Comparison of ENCODE assay signal across 8 cellular contexts in the genomic region with DNA sequence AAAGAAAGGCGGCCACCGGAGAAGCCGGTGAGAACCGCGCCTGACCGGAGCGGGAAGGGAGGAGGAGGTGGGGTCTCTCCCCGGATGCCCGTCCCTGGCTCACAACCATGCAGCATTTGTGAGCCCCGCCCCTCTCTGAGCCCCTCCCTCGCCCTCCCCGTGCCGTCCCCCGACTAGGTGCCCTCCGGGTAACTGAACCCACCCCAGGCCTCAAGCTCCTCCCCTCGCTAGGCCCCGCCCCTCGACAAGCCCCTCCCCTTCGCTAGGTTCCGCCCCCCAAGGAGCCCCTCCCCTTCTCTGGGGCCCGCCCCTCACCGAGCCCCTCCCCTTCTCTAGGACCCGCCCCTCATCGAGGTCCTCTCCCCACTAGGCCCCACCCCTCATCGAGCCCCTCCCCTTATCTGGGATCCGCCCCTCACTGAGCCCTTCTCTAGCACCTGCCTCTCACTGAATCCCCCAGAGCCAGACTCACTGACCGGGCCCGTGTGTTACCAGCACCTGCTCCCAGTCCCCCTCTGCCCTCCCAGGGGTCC. TPM values are rescaled to one million over a fixed set of nuclear protein-coding genes. Genes with fewer than 3 reads are reported as not detected.
DNase-seq lines count a peak whose midpoint lies in the region; ATAC-seq, FAIRE-seq and TF ChIP-seq lines count a peak whose summit lies in the region.

No MANE protein-coding gene starts in this region.

- peak in 1 of 2 donors; percentile 32 for ATAC-seq in gastrocnemius medialis

- H3K36me3 ChIP-seq in BJ (ENCODE audit: control insufficient read depth, insufficient read depth, low read length) (no peaks in the 10 kb centered on the region), Karpas-422 (ENCODE audit: insufficient read depth, low read length) (no peaks in the 10 kb centered on the region), endothelial cell of umbilical vein (ENCODE audit: control insufficient read depth in 2 of 2, extremely low read depth in 1 of 2, insufficient read depth in 2 of 2, low read length in 2 of 2) (no peaks in the 10 kb centered on the region), gastrocnemius medialis (no peaks in the 10 kb centered on the region)

- H3K27me3 Mint-ChIP-seq in activated CD4-positive, alpha-beta T cell treated with anti-CD3 and anti-CD28 coated beads, Interleukin-2, amount 10 ng/mL, durations not matched to agents 24 days and 14 days, result peaks cover 23% of the 10 kb centered on the region

- in situ Hi-C loops in gastrocnemius medialis (cut with MboI; ENCODE audit: low sequenced_read_pairs in 4 of 4), result no loop called here

- H2AFZ ChIP-seq in Karpas-422 (ENCODE audit: low read length) (no peak overlapping the region), endothelial cell of umbilical vein (ENCODE audit: low read depth, low read length) (no peak overlapping the region)

- no peaks in the 10 kb centered on the region for H3K9me1 ChIP-seq in endothelial cell of umbilical vein (replicated peaks; ENCODE audit: control insufficient read depth, extremely low read depth, insufficient read depth, low read length)

- H3K27ac ChIP-seq in Karpas-422 (ENCODE audit: low read length) (no peak overlapping the region), endothelial cell of umbilical vein (ENCODE audit: insufficient read depth, low read depth, low read length) (no peak overlapping the region), gastrocnemius medialis (no peak overlapping the region)

- no peak overlapping the region for H3K27ac Mint-ChIP-seq in activated CD4-positive, alpha-beta T cell treated with anti-CD3 and anti-CD28 coated beads, Interleukin-2, amount 10 ng/mL, durations not matched to agents 24 days and 14 days

- H3K9me3 Mint-ChIP-seq in activated CD4-positive, alpha-beta T cell treated with anti-CD3 and anti-CD28 coated beads, Interleukin-2, amount 10 ng/mL, durations not matched to agents 24 days and 14 days, result no peaks in the 10 kb centered on the region

- H3K27me3 ChIP-seq in BJ (ENCODE audit: control insufficient read depth, insufficient read depth, low read length), result no peaks in the 10 kb centered on the region; the same call in none of the 2 replicates
- no peaks in the 10 kb centered on the region for H3K27me3 ChIP-seq in Karpas-422 (ENCODE audit: low read length)
- peaks cover 2 to 6% of the 10 kb centered on the region in 2 experiments for H3K27me3 ChIP-seq in endothelial cell of umbilical vein (ENCODE audit: control insufficient read depth in 2 of 2, insufficient read depth in 2 of 2, low read length in 2 of 2)
- peaks cover 17 to 36% (median 26%) of the 10 kb centered on the region in 3 donors for H3K27me3 ChIP-seq in gastrocnemius medialis

- FAIRE-seq in endothelial cell of umbilical vein (lab: Jason Lieb, UNC) (peak; percentile 56), GM12891 (lab: Jason Lieb, UNC) (no peak)

- no peaks in the 10 kb centered on the region for H3K4me1 ChIP-seq in Karpas-422 (ENCODE audit: low read length)
- H3K4me1 ChIP-seq in endothelial cell of umbilical vein (ENCODE audit: control insufficient read depth, extremely low read depth, insufficient read depth, low read length), result no peaks in the 10 kb centered on the region
- H3K4me1 ChIP-seq in gastrocnemius medialis, result no peaks in the 10 kb centered on the region

- H3K9ac ChIP-seq in Karpas-422 (ENCODE audit: low read length), result no peak overlapping the region
- no peak overlapping the region for H3K9ac ChIP-seq in endothelial cell of umbilical vein (replicated peaks; ENCODE audit: extremely low read depth, insufficient read depth, low read length)

- BruUV-seq in endothelial cell of umbilical vein (replicated peaks; lab: Mats Ljungman, UMichigan), result no TSS peak

- CTCF ChIA-PET in BJ (lab: Yijun Ruan, JAX) (interaction anchor here (1.5 kb wide), 1 partner anchor 54 kb away, joined by 4 read pairs; no protein-coding TSS in a partner anchor), endothelial cell of umbilical vein (lab: Charles Lee) (interaction anchor here (0.6 to 5.6 kb wide), 6 partner anchors 14 to 235 kb away, joined by 3 to 61 read pairs (median 4); no protein-coding TSS in a partner anchor)

- H3K4me3 ChIP-seq in BJ (ENCODE audit: low read depth, low read length), result peak overlapping the region; percentile 16
- H3K4me3 ChIP-seq in Karpas-422 (ENCODE audit: low read length), result no peak overlapping the region
- no peak overlapping the region for H3K4me3 ChIP-seq in endothelial cell of umbilical vein (replicated peaks in 1 of 3; ENCODE audit: insufficient read depth in 1 of 3, low read depth in 1 of 3, low read length in 3 of 3)
- peak overlapping the region; percentile 26 to 50 (median 36) for H3K4me3 ChIP-seq in gastrocnemius medialis

- no peak for DNase-seq in BJ (ENCODE audit: low read depth)
- DNase-seq in Karpas-422, result peak; percentile 73
- peak; percentile 75 for DNase-seq in activated CD4-positive, alpha-beta T cell treated with anti-CD3 and anti-CD28 coated beads, Interleukin-2, amount 10 ng/mL, durations not matched to agents 24 days and 14 days
- DNase-seq in endothelial cell of umbilical vein (ENCODE audit: low read depth, low spot score), result no peak
- no peak for DNase-seq in gastrocnemius medialis
- no peak for DNase-seq in SK-N-DZ (ENCODE audit: low spot score)
- DNase-seq in GM12891 (ENCODE audit: insufficient read length, low spot score), result no peak
- no peak for DNase-seq in NOMO-1 treated with DMSO at 0.1 percent for 48 hours (lab: John Stamatoyannopoulos, UW; ENCODE audit: unreplicated experiment)

- H3K9me3 ChIP-seq in Karpas-422 (ENCODE audit: low read length) (no peaks in the 10 kb centered on the region), endothelial cell of umbilical vein (replicated peaks; ENCODE audit: control insufficient read depth, insufficient read depth, low read length) (no peaks in the 10 kb centered on the region), gastrocnemius medialis (no peaks in the 10 kb centered on the region)

- H3K36me3 Mint-ChIP-seq in activated CD4-positive, alpha-beta T cell treated with anti-CD3 and anti-CD28 coated beads, Interleukin-2, amount 10 ng/mL, durations not matched to agents 24 days and 14 days (ENCODE audit: low read depth), result no peaks in the 10 kb centered on the region

- TF ChIP-seq POLR2A in endothelial cell of umbilical vein (IDR thresholded peaks at IDR 0.05; ENCODE audit: low read depth, low read length) (no peak), gastrocnemius medialis (IDR thresholded peaks at IDR 0.05) (no peak), GM12891 (IDR thresholded peaks at IDR 0.05; ENCODE audit: low read depth, low read length) (no peak)

- H3K4me2 ChIP-seq in Karpas-422 (ENCODE audit: low read depth, low read length, poor library complexity, severe bottlenecking), result no peak overlapping the region
- H3K4me2 ChIP-seq in endothelial cell of umbilical vein (ENCODE audit: insufficient read depth, low read length), result no peak overlapping the region

- intact Hi-C loops in activated CD4-positive, alpha-beta T cell treated with anti-CD3 and anti-CD28 coated beads, Interleukin-2, amount 10 ng/mL, durations not matched to agents 24 days and 14 days (cut with micrococcal nuclease), result loop anchor here (1.0 kb wide), 1 partner anchor 25 kb away; no protein-coding TSS in a partner anchor
- intact Hi-C loops in endothelial cell of umbilical vein (cut with micrococcal nuclease) (loop anchor here (1.0 kb wide), 1 partner anchor 21 kb away; no protein-coding TSS in a partner anchor), gastrocnemius medialis (cut with DNase I; ENCODE audit: low total_unique reads) (loop anchor here (5.0 kb wide), 1 partner anchor 83 kb away; no protein-coding TSS in a partner anchor)

- H3K9me2 ChIP-seq in Karpas-422 (replicated peaks; ENCODE audit: insufficient read depth, low read length), result no peaks in the 10 kb centered on the region

- POLR2A ChIA-PET in BJ (lab: Charles Lee) (no interaction called here), endothelial cell of umbilical vein (lab: Charles Lee) (no interaction called here)

- dilution Hi-C loops in endothelial cell of umbilical vein (cut with MboI; ENCODE audit: extremely low pct_ligation_motif_present, low sequenced_read_pairs), result no loop called here

- H3K79me2 ChIP-seq in Karpas-422 (ENCODE audit: low read length) (no peaks in the 10 kb centered on the region), endothelial cell of umbilical vein (ENCODE audit: control insufficient read depth, insufficient read depth, low read length) (no peaks in the 10 kb centered on the region)

- H4K20me1 ChIP-seq in Karpas-422 (ENCODE audit: insufficient read depth, low read depth, low read length), result no peaks in the 10 kb centered on the region
- H4K20me1 ChIP-seq in endothelial cell of umbilical vein (replicated peaks; ENCODE audit: control insufficient read depth, extremely low read depth, insufficient read depth, low read length), result no peaks in the 10 kb centered on the region

- peaks cover 2% of the 10 kb centered on the region for H3K4me1 Mint-ChIP-seq in activated CD4-positive, alpha-beta T cell treated with anti-CD3 and anti-CD28 coated beads, Interleukin-2, amount 10 ng/mL, durations not matched to agents 24 days and 14 days

- peak overlapping the region; percentile 47 for H3K4me3 Mint-ChIP-seq in activated CD4-positive, alpha-beta T cell treated with anti-CD3 and anti-CD28 coated beads, Interleukin-2, amount 10 ng/mL, durations not matched to agents 24 days and 14 days

- TF ChIP-seq CTCF in BJ (IDR thresholded peaks at IDR 0.05; ENCODE audit: insufficient read depth, low read depth, low read length), result no peak
- no peak for TF ChIP-seq CTCF in endothelial cell of umbilical vein (IDR thresholded peaks at IDR 0.05; ENCODE audit: extremely low read depth in 1 of 2, insufficient read depth in 1 of 2, low read depth in 1 of 2, low read length in 2 of 2)
- TF ChIP-seq CTCF in gastrocnemius medialis (IDR thresholded peaks at IDR 0.05 in 4 of 5, conservative IDR thresholded peaks at IDR 0.05 in 1 of 5), result no peak

RNA-seq across cellular contexts. Expression of a gene that starts 42.2 kb away (rescaled TPM):
- 642 and 966 TPM in 2 replicates for polyA plus RNA-seq in BJ (2011; rRNA removed)
- 142 and 174 TPM in 2 replicates for polyA minus RNA-seq in BJ (2011; rRNA and poly(A)+ RNA removed)
- 5.2 and 17.7 TPM in 2 replicates for total RNA-seq in Karpas-422 (2014; rRNA removed; shearing (Covaris generic); ENCODE audit: low replicate concordance)
- 112 and 117 TPM in 2 replicates for total RNA-seq in activated CD4-positive, alpha-beta T cell treated with anti-CD3 and anti-CD28 coated beads, Interleukin-2, amount 10 ng/mL, durations not matched to agents 24 days and 14 days
- 1,711 and 1,748 TPM in 2 replicates for total RNA-seq in endothelial cell of umbilical vein
- polyA plus RNA-seq in endothelial cell of umbilical vein, result 3,130 and 5,305 TPM in 2 replicates
- polyA plus RNA-seq in endothelial cell of umbilical vein (2011; cell fraction: cytosol; rRNA removed), result 1,445 and 1,938 TPM in 2 replicates
- polyA plus RNA-seq in endothelial cell of umbilical vein (2011; cell fraction: nucleus; rRNA removed), result 390 and 520 TPM in 2 replicates
- polyA plus RNA-seq in endothelial cell of umbilical vein (2012), result 685 and 1,218 TPM in 2 replicates
- polyA minus RNA-seq in endothelial cell of umbilical vein, result 292 and 359 TPM in 2 replicates
- polyA minus RNA-seq in endothelial cell of umbilical vein (2011; cell fraction: cytosol; rRNA and poly(A)+ RNA removed), result 138 TPM
- polyA minus RNA-seq in endothelial cell of umbilical vein (2011; cell fraction: nucleus; rRNA and poly(A)+ RNA removed), result 63.3 and 204 TPM in 2 replicates
- 1,000 to 10,000 TPM; 1,878 to 2,898 (median 2,185) TPM for total RNA-seq in gastrocnemius medialis
- 24.8 and 32.8 TPM in 2 replicates for polyA plus RNA-seq in SK-N-DZ (2014; cell fraction: cytosol; rRNA removed)
- polyA plus RNA-seq in SK-N-DZ (2014; cell fraction: nucleus; rRNA removed), result 8.4 and 14.6 TPM in 2 replicates
- 320 TPM for polyA plus RNA-seq in GM12891 (2012; ENCODE audit: low read depth, missing spikeins)

RNA-seq across cellular contexts. Expression of a gene that starts 58.5 kb away (rescaled TPM):
- polyA plus RNA-seq in BJ (2011; rRNA removed), result 0.48 and 0.80 TPM in 2 replicates
- 0.93 and 1.00 TPM in 2 replicates for polyA minus RNA-seq in BJ (2011; rRNA and poly(A)+ RNA removed)
- total RNA-seq in Karpas-422 (2014; rRNA removed; shearing (Covaris generic); ENCODE audit: low replicate concordance), result not detected in 2 replicates
- 0.09 and 0.17 TPM in 2 replicates for total RNA-seq in activated CD4-positive, alpha-beta T cell treated with anti-CD3 and anti-CD28 coated beads, Interleukin-2, amount 10 ng/mL, durations not matched to agents 24 days and 14 days
- 4.8 and 5.4 TPM in 2 replicates for total RNA-seq in endothelial cell of umbilical vein
- 4.4 and 4.9 TPM in 2 replicates for polyA plus RNA-seq in endothelial cell of umbilical vein
- 2.4 and 3.9 TPM in 2 replicates for polyA plus RNA-seq in endothelial cell of umbilical vein (2011; cell fraction: cytosol; rRNA removed)
- 2.6 and 3.0 TPM in 2 replicates for polyA plus RNA-seq in endothelial cell of umbilical vein (2011; cell fraction: nucleus; rRNA removed)
- 1.7 and 4.1 TPM in 2 replicates for polyA plus RNA-seq in endothelial cell of umbilical vein (2012)
- polyA minus RNA-seq in endothelial cell of umbilical vein, result 2.3 and 2.4 TPM in 2 replicates
- polyA minus RNA-seq in endothelial cell of umbilical vein (2011; cell fraction: cytosol; rRNA and poly(A)+ RNA removed), result not detected
- polyA minus RNA-seq in endothelial cell of umbilical vein (2011; cell fraction: nucleus; rRNA and poly(A)+ RNA removed), result 0.63 and 0.87 TPM in 2 replicates
- total RNA-seq in gastrocnemius medialis, result 1 to 10 TPM in 2 of 4 donors, under 1 TPM in 2; 0.53 to 1.2 (median 0.84) TPM
- 13.2 and 13.5 TPM in 2 replicates for polyA plus RNA-seq in SK-N-DZ (2014; cell fraction: cytosol; rRNA removed)
- 26.8 and 31.9 TPM in 2 replicates for polyA plus RNA-seq in SK-N-DZ (2014; cell fraction: nucleus; rRNA removed)
- polyA plus RNA-seq in GM12891 (2012; ENCODE audit: low read depth, missing spikeins), result 0.19 TPM

Comparison
In these comparisons a context has a peak if more than half of its experiments do, and no peak if none do; other contexts are left out.
1. DNase-seq: peak in Karpas-422 (single experiment) and activated CD4-positive, alpha-beta T cell treated with anti-CD3 and anti-CD28 coated beads, Interleukin-2, amount 10 ng/mL, durations not matched to agents 24 days and 14 days (single experiment); none in BJ (single experiment), endothelial cell of umbilical vein (single experiment), gastrocnemius medialis (0 of 2), SK-N-DZ (single experiment), GM12891 (single experiment) and NOMO-1 treated with DMSO at 0.1 percent for 48 hours (single experiment).
2. H3K4me3 ChIP-seq: peak in BJ (single experiment) and gastrocnemius medialis (4 of 4); none in Karpas-422 (single experiment) and endothelial cell of umbilical vein (0 of 3).
3. RNA of a gene that starts 42.2 kb away (total RNA-seq): 1,878 to 2,898 TPM in gastrocnemius medialis and 1,711 to 1,748 TPM in endothelial cell of umbilical vein; 112 to 117 TPM in activated CD4-positive, alpha-beta T cell treated with anti-CD3 and anti-CD28 coated beads, Interleukin-2, amount 10 ng/mL, durations not matched to agents 24 days and 14 days and 5.2 to 17.7 TPM in Karpas-422; every median in the first group is over 10 times any median in the second.